19 cellular contexts compared by ENCODE assay signal in genomic region chr2:144670080-144670479, GRCh38.
A peak's percentile ranks its signal among the peaks of the same experiment; 100 is the strongest.
DNase-seq lines count a peak whose midpoint lies in the region; ATAC-seq and TF ChIP-seq lines count a peak whose summit lies in the region.
"Had no signal": no experiment of that assay in that cellular context is flagged by ENCODE, and none has a peak within 500 bp of the region (broad histone marks: within the 10 kb centered on the region; RNA-seq: fewer than 3 reads in every experiment).

No MANE protein-coding gene starts in this region.

- CTCF ChIA-PET in T-cell (lab: Charles Lee) = no interaction called here

- H3K4me1 Mint-ChIP-seq in T-cell = no peaks in the 10 kb centered on the region
- H3K4me1 Mint-ChIP-seq in mesothelial cell of epicardium = peaks cover 29% of the 10 kb centered on the region
- H3K4me1 Mint-ChIP-seq: CD4-positive, CD25-positive, alpha-beta regulatory T cell had no signal

- no peak overlapping the region for H2AFZ ChIP-seq in SU-DHL-6 (ENCODE audit: low read depth, low read length, severe bottlenecking)

- H3K4me3 ChIP-seq in SU-DHL-6 (ENCODE audit: insufficient read depth, low read length, poor library complexity, severe bottlenecking) = no peak overlapping the region
- H3K4me3 ChIP-seq: GM12878, SK-N-MC had no signal

- no peaks in the 10 kb centered on the region for H3K9me2 ChIP-seq in SU-DHL-6 (replicated peaks; ENCODE audit: insufficient read depth, low read length)

- POLR2A ChIA-PET in T-cell (lab: Charles Lee) = no interaction called here

- H3K79me2 ChIP-seq in SU-DHL-6 (ENCODE audit: insufficient read depth, low read length) = no peaks in the 10 kb centered on the region

- no peaks in the 10 kb centered on the region for H3K27me3 ChIP-seq in SU-DHL-6 (ENCODE audit: low read length)

- peaks cover 31% of the 10 kb centered on the region for H3F3A ChIP-seq in SU-DHL-6 (ENCODE audit: insufficient read depth)

- H3K27me3 Mint-ChIP-seq in T-cell (no peaks in the 10 kb centered on the region), mesothelial cell of epicardium (ENCODE audit: low read depth) (no peaks in the 10 kb centered on the region)

- H3K36me3 ChIP-seq in SU-DHL-6 (ENCODE audit: low read length) = no peaks in the 10 kb centered on the region

- H3K9me3 ChIP-seq in SU-DHL-6 (ENCODE audit: insufficient read depth, low read length) = no peaks in the 10 kb centered on the region
- H3K9me3 ChIP-seq: Caco-2 had no signal

- TF ChIP-seq CTCF in GM20000 (IDR thresholded peaks at IDR 0.05; ENCODE audit: extremely low read depth, missing control alignments) = no peak
- TF ChIP-seq CTCF in SU-DHL-6 (IDR thresholded peaks at IDR 0.05; ENCODE audit: insufficient read depth, low read length, poor library complexity, severe bottlenecking) = no peak
- TF ChIP-seq CTCF in mesothelial cell of epicardium (IDR thresholded peaks at IDR 0.05; ENCODE audit: unreplicated experiment) = no peak

- DNase-seq in GM20000 (ENCODE audit: low spot score) (peak; percentile 4), germinal center (ENCODE audit: low spot score) (peak; percentile 74), T-cell (no peak), mesothelial cell of epicardium (ENCODE audit: low spot score in 2 of 2, unreplicated experiment in 2 of 2) (no peak), NCI-H187 treated with DMSO at 0.1 percent for 48 hours (lab: John Stamatoyannopoulos, UW) (no peak)
- DNase-seq: ACHN; Caco-2; CD4-positive, CD25-positive, alpha-beta regulatory T cell; H7; NCI-H1105 treated with DMSO at 0.1 percent for 48 hours; NCI-H187; NCI-H2227 treated with DMSO at 0.1 percent for 48 hours; NCI-H510A treated with DMSO at 0.1 percent for 48 hours; NCI-H774; SHP77 had no signal

- no peaks in the 10 kb centered on the region for H3K9me3 Mint-ChIP-seq in T-cell
- peaks cover 4% of the 10 kb centered on the region for H3K9me3 Mint-ChIP-seq in mesothelial cell of epicardium

- ATAC-seq in T-cell (replicated peaks in 1 of 4) (no peak), GM21825 (IDR thresholded peaks at IDR 0.05; ENCODE audit: unreplicated experiment) (no peak)
- ATAC-seq: GM12878 had no signal

- no peak overlapping the region for H3K4me3 Mint-ChIP-seq in T-cell
- H3K4me3 Mint-ChIP-seq in mesothelial cell of epicardium = no peak overlapping the region
- H3K4me3 Mint-ChIP-seq: CD4-positive, CD25-positive, alpha-beta regulatory T cell had no signal

- peak overlapping the region; percentile 53 for H3K4me2 ChIP-seq in SU-DHL-6 (ENCODE audit: low read depth, low read length, poor library complexity, severe bottlenecking)

- H4K20me1 ChIP-seq in SU-DHL-6 (ENCODE audit: low read depth, low read length) = no peaks in the 10 kb centered on the region

- H3K27ac ChIP-seq in SU-DHL-6 (ENCODE audit: low read depth, low read length) = peak overlapping the region; percentile 87
- H3K27ac ChIP-seq: SK-N-MC had no signal

- no peaks in the 10 kb centered on the region for H3K36me3 Mint-ChIP-seq in T-cell
- no peaks in the 10 kb centered on the region for H3K36me3 Mint-ChIP-seq in mesothelial cell of epicardium
- H3K36me3 Mint-ChIP-seq: CD4-positive, CD25-positive, alpha-beta regulatory T cell had no signal

- H3K27ac Mint-ChIP-seq in T-cell = peak overlapping the region in 1 of 2 donors; percentile 18
- no peak overlapping the region for H3K27ac Mint-ChIP-seq in mesothelial cell of epicardium

- H3K9ac ChIP-seq in SU-DHL-6 (ENCODE audit: low read length) = peak overlapping the region; percentile 40; the same call in 1 of the 2 replicates

Comparison
In these comparisons a context has a peak if more than half of its experiments do, and no peak if none do; other contexts are left out.
1. DNase-seq: peak in GM20000 (single experiment) and germinal center (single experiment); none in T-cell (0 of 34), mesothelial cell of epicardium (0 of 2) and NCI-H187 treated with DMSO at 0.1 percent for 48 hours (single experiment).